ENCODE assay signal across 10 cellular contexts in the genomic region with DNA sequence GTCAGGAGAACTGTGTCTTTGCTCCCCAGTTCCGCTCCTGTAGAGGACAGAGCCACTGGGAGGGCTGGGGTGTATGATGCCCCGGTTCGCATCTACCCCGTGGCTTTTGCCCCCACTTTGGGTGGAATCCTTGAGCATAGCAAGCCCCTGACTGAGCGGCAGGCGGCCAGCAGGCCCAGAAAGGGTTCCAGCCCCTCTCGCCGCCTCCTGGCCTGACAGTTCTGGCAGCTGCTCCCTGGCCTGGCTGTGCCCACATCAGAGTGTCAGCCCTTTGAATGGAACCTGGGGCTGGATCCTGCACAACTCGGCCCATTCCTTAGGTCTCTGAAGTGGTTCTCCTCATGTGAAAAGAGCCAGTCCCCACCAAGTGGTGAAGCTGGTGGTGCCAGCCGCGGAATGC.
DNase-seq lines count a peak whose midpoint lies in the region; ATAC-seq and TF ChIP-seq lines count a peak whose summit lies in the region.
"Had no signal": no experiment of that assay in that cellular context is flagged by ENCODE, and none has a peak within 500 bp of the region (broad histone marks: within the 10 kb centered on the region; RNA-seq: fewer than 3 reads in every experiment).

No MANE protein-coding gene starts in this region.

- peak overlapping the region; percentile 17 to 75 (median 48) for H3K27ac ChIP-seq in transverse colon
- H3K27ac ChIP-seq in tibial nerve: peak overlapping the region in 2 of 4 donors; percentile 36 to 75

- H3K9me3 ChIP-seq in transverse colon (no peaks in the 10 kb centered on the region), tibial nerve (no peaks in the 10 kb centered on the region)
- H3K9me3 ChIP-seq: vagina had no signal

- no peak for TF ChIP-seq CTCF in transverse colon (IDR thresholded peaks at IDR 0.05)
- TF ChIP-seq CTCF in tibial nerve (IDR thresholded peaks at IDR 0.05): no peak

- H3K27me3 ChIP-seq in transverse colon (no peaks in the 10 kb centered on the region), tibial nerve (no peaks in the 10 kb centered on the region)
- H3K27me3 ChIP-seq: hepatocyte, vagina had no signal

- peak overlapping the region; percentile 12 for H3K27ac Mint-ChIP-seq in activated naive CD4-positive, alpha-beta T cell treated with anti-CD3 and anti-CD28 coated beads for 36 hours
- peak overlapping the region; percentile 77 for H3K27ac Mint-ChIP-seq in activated T-helper 1 cell treated with anti-CD3 and anti-CD28 coated beads, Interleukin-12 subunit alpha, Interleukin-12 subunit beta, Interleukin-2, Interleukin-4 antibody, amounts not matched to agents 30 ng/mL and 10 ng/mL and 1 ng/mL, durations not matched to agents 14 hours and 24 hours and 36 hours
- peak overlapping the region in 4 of 6 donors; percentile 21 to 90 (median 62) for H3K27ac Mint-ChIP-seq in immature natural killer cell

- H3K4me3 Mint-ChIP-seq in activated naive CD4-positive, alpha-beta T cell treated with anti-CD3 and anti-CD28 coated beads for 36 hours: no peak overlapping the region
- no peak overlapping the region for H3K4me3 Mint-ChIP-seq in activated T-helper 1 cell treated with anti-CD3 and anti-CD28 coated beads, Interleukin-12 subunit alpha, Interleukin-12 subunit beta, Interleukin-2, Interleukin-4 antibody, amounts not matched to agents 30 ng/mL and 10 ng/mL and 1 ng/mL, durations not matched to agents 14 hours and 24 hours and 36 hours
- H3K4me3 Mint-ChIP-seq in immature natural killer cell: peak overlapping the region in 4 of 5 donors; percentile 16 to 73 (median 21)

- no peak for TF ChIP-seq POLR2A in transverse colon (IDR thresholded peaks at IDR 0.05)
- TF ChIP-seq POLR2A in tibial nerve (IDR thresholded peaks at IDR 0.05): no peak

- H3K4me1 Mint-ChIP-seq in activated naive CD4-positive, alpha-beta T cell treated with anti-CD3 and anti-CD28 coated beads for 36 hours (ENCODE audit: low read depth): peaks cover 62% of the 10 kb centered on the region
- H3K4me1 Mint-ChIP-seq in activated T-helper 1 cell treated with anti-CD3 and anti-CD28 coated beads, Interleukin-12 subunit alpha, Interleukin-12 subunit beta, Interleukin-2, Interleukin-4 antibody, amounts not matched to agents 30 ng/mL and 10 ng/mL and 1 ng/mL, durations not matched to agents 14 hours and 24 hours and 36 hours (ENCODE audit: low read depth): peaks cover 72% of the 10 kb centered on the region
- peaks cover 76 to 81% of the 10 kb centered on the region in 2 donors for H3K4me1 Mint-ChIP-seq in immature natural killer cell

- peaks cover 12 to 43% (median 18%) of the 10 kb centered on the region in 4 donors for H3K4me1 ChIP-seq in transverse colon
- H3K4me1 ChIP-seq in tibial nerve: peaks cover 0 to 81% (median 22%) of the 10 kb centered on the region in 4 donors

- DNase-seq in activated naive CD4-positive, alpha-beta T cell treated with anti-CD3 and anti-CD28 coated beads for 36 hours: no peak
- DNase-seq in activated naive CD4-positive, alpha-beta T cell treated with anti-CD3 and anti-CD28 coated beads, Interleukin-2, amount 50 U/mL, for 16 hours: no peak
- DNase-seq in activated T-helper 1 cell treated with anti-CD3 and anti-CD28 coated beads, Interleukin-12 subunit alpha, Interleukin-12 subunit beta, Interleukin-2, Interleukin-4 antibody, amounts not matched to agents 30 ng/mL and 10 ng/mL and 1 ng/mL, durations not matched to agents 14 hours and 24 hours and 36 hours (ENCODE audit: low spot score): no peak
- DNase-seq in immature natural killer cell (no peak), transverse colon (no peak), amniotic stem cell (lab: John Stamatoyannopoulos, UW) (no peak), tibial nerve (ENCODE audit: low spot score in 2 of 2) (no peak)

- intact Hi-C loops in activated naive CD4-positive, alpha-beta T cell treated with anti-CD3 and anti-CD28 coated beads for 36 hours (cut with micrococcal nuclease): no loop called here
- intact Hi-C loops in activated T-helper 1 cell treated with anti-CD3 and anti-CD28 coated beads, Interleukin-12 subunit alpha, Interleukin-12 subunit beta, Interleukin-2, Interleukin-4 antibody, amounts not matched to agents 30 ng/mL and 10 ng/mL and 1 ng/mL, durations not matched to agents 14 hours and 24 hours and 36 hours (cut with micrococcal nuclease): loop anchor here (2.0 to 10.0 kb wide), 4 partner anchors 19 to 559 kb away; a partner anchor contains a TSS
- intact Hi-C loops in transverse colon (cut with DNase I; ENCODE audit: low total_unique reads): no loop called here

- CTCF ChIA-PET in activated naive CD4-positive, alpha-beta T cell treated with anti-CD3 and anti-CD28 coated beads for 36 hours (lab: Charles Lee): no interaction called here

- WGBS in transverse colon (ENCODE audit: low coverage in 1 of 2), 2 donors: 95% methylated on average over 9 of the region's 11 CpGs; no CpG with 5 or more reads in 1 of the 2 donors
- 91 to 97% methylated on average over 8 to 9 of the region's 11 CpGs for WGBS in tibial nerve, 2 donors

- no peaks in the 10 kb centered on the region for H3K9me3 Mint-ChIP-seq in activated naive CD4-positive, alpha-beta T cell treated with anti-CD3 and anti-CD28 coated beads for 36 hours
- no peaks in the 10 kb centered on the region for H3K9me3 Mint-ChIP-seq in activated T-helper 1 cell treated with anti-CD3 and anti-CD28 coated beads, Interleukin-12 subunit alpha, Interleukin-12 subunit beta, Interleukin-2, Interleukin-4 antibody, amounts not matched to agents 30 ng/mL and 10 ng/mL and 1 ng/mL, durations not matched to agents 14 hours and 24 hours and 36 hours
- peaks cover 0 to 1% (median 0%) of the 10 kb centered on the region in 6 donors for H3K9me3 Mint-ChIP-seq in immature natural killer cell

- in situ Hi-C loops in transverse colon (cut with MboI; ENCODE audit: low pct_ligation_motif_present in 1 of 4, low pct_unique_long_range_greater_than_20kb in 1 of 4, low sequenced_read_pairs in 3 of 4): no loop called here

- H3K4me3 ChIP-seq in transverse colon (no peak overlapping the region), tibial nerve (no peak overlapping the region)
- H3K4me3 ChIP-seq: hepatocyte, vagina had no signal

- H3K36me3 Mint-ChIP-seq in activated naive CD4-positive, alpha-beta T cell treated with anti-CD3 and anti-CD28 coated beads for 36 hours (ENCODE audit: low read depth): no peaks in the 10 kb centered on the region
- H3K36me3 Mint-ChIP-seq in activated T-helper 1 cell treated with anti-CD3 and anti-CD28 coated beads, Interleukin-12 subunit alpha, Interleukin-12 subunit beta, Interleukin-2, Interleukin-4 antibody, amounts not matched to agents 30 ng/mL and 10 ng/mL and 1 ng/mL, durations not matched to agents 14 hours and 24 hours and 36 hours (ENCODE audit: low read depth): peaks cover 23% of the 10 kb centered on the region
- peaks cover 0 to 4% (median 0%) of the 10 kb centered on the region in 3 donors for H3K36me3 Mint-ChIP-seq in immature natural killer cell

- H3K36me3 ChIP-seq in transverse colon (no peaks in the 10 kb centered on the region), tibial nerve (no peaks in the 10 kb centered on the region)
- H3K36me3 ChIP-seq: vagina had no signal

- TF ChIP-seq EP300 in transverse colon (IDR thresholded peaks at IDR 0.05; ENCODE audit: low read depth): no peak
- TF ChIP-seq EP300 in tibial nerve (IDR thresholded peaks at IDR 0.05): no peak

- H3K27me3 Mint-ChIP-seq in activated naive CD4-positive, alpha-beta T cell treated with anti-CD3 and anti-CD28 coated beads for 36 hours (ENCODE audit: low read depth): no peaks in the 10 kb centered on the region
- H3K27me3 Mint-ChIP-seq in activated T-helper 1 cell treated with anti-CD3 and anti-CD28 coated beads, Interleukin-12 subunit alpha, Interleukin-12 subunit beta, Interleukin-2, Interleukin-4 antibody, amounts not matched to agents 30 ng/mL and 10 ng/mL and 1 ng/mL, durations not matched to agents 14 hours and 24 hours and 36 hours (ENCODE audit: insufficient read depth): peaks cover 8% of the 10 kb centered on the region
- peaks cover 21 to 36% (median 35%) of the 10 kb centered on the region in 3 donors for H3K27me3 Mint-ChIP-seq in immature natural killer cell (ENCODE audit: low read depth in 3 of 3)

- no peak for ATAC-seq in GM19351 (IDR thresholded peaks at IDR 0.05; ENCODE audit: unreplicated experiment)

Comparison
In these comparisons a context has a peak if more than half of its experiments do, and no peak if none do; other contexts are left out.
1. H3K27ac Mint-ChIP-seq: peak in every context shown above with its lines; median percentile 77 in activated T-helper 1 cell treated with anti-CD3 and anti-CD28 coated beads, Interleukin-12 subunit alpha, Interleukin-12 subunit beta, Interleukin-2, Interleukin-4 antibody, amounts not matched to agents 30 ng/mL and 10 ng/mL and 1 ng/mL, durations not matched to agents 14 hours and 24 hours and 36 hours; 62 in immature natural killer cell; 12 in activated naive CD4-positive, alpha-beta T cell treated with anti-CD3 and anti-CD28 coated beads for 36 hours.
2. H3K4me3 Mint-ChIP-seq: peak in immature natural killer cell (4 of 5); none in activated naive CD4-positive, alpha-beta T cell treated with anti-CD3 and anti-CD28 coated beads for 36 hours (single experiment) and activated T-helper 1 cell treated with anti-CD3 and anti-CD28 coated beads, Interleukin-12 subunit alpha, Interleukin-12 subunit beta, Interleukin-2, Interleukin-4 antibody, amounts not matched to agents 30 ng/mL and 10 ng/mL and 1 ng/mL, durations not matched to agents 14 hours and 24 hours and 36 hours (single experiment).